ENCODE assay signal across 19 cellular contexts in genomic region chr16:52066951-52067350, GRCh38.
DNase-seq lines count a peak whose midpoint lies in the region; ATAC-seq lines count a peak whose summit lies in the region.
"Had no signal": no experiment of that assay in that cellular context is flagged by ENCODE, and none has a peak within 500 bp of the region (broad histone marks: within the 10 kb centered on the region; RNA-seq: fewer than 3 reads in every experiment).

No MANE protein-coding gene starts in this region.

- intact Hi-C loops in left cardiac atrium (cut with DNase I) = loop anchor here (5.0 to 10.0 kb wide), 2 partner anchors 845 to 848 kb away; no protein-coding TSS in a partner anchor

- no peak for ATAC-seq in left cardiac atrium
- ATAC-seq in HG03571 (IDR thresholded peaks at IDR 0.05; ENCODE audit: unreplicated experiment) = no peak

- DNase-seq in Ammon's horn (ENCODE audit: low spot score) (peak; percentile 79), cerebellar cortex (ENCODE audit: low spot score) (peak; percentile 6), hippocampal formation (lab: John Stamatoyannopoulos, UW) (peak; percentile 37 to 88), pons (ENCODE audit: low spot score) (peak; percentile 96), left cardiac atrium (no peak), T-helper 2 cell (no peak)
- no peak for DNase-seq in activated CD4-positive, alpha-beta T cell treated with anti-CD3 and anti-CD28 coated beads, Interleukin-2, amount 50 U/mL, for 48 hours
- DNase-seq: 8988T; CD4-positive, alpha-beta memory T cell; DMS79 treated with DMSO at 0.1 percent for 48 hours; HFFc6; KG1; NCI-H1105 treated with DMSO at 0.1 percent for 48 hours; NCI-H1694; NCI-H2081 treated with DMSO at 0.1 percent for 48 hours; NCI-H510A; NCI-H774; SHP77 had no signal

Comparison
In these comparisons a context has a peak if more than half of its experiments do, and no peak if none do; other contexts are left out.
1. DNase-seq: peak in Ammon's horn (single experiment), cerebellar cortex (single experiment), hippocampal formation (2 of 2) and pons (single experiment); none in activated CD4-positive, alpha-beta T cell treated with anti-CD3 and anti-CD28 coated beads, Interleukin-2, amount 50 U/mL, for 48 hours (0 of 2), left cardiac atrium (single experiment) and T-helper 2 cell (0 of 5).